Comparison of ENCODE assay signal across 8 cellular contexts in the genomic region with DNA sequence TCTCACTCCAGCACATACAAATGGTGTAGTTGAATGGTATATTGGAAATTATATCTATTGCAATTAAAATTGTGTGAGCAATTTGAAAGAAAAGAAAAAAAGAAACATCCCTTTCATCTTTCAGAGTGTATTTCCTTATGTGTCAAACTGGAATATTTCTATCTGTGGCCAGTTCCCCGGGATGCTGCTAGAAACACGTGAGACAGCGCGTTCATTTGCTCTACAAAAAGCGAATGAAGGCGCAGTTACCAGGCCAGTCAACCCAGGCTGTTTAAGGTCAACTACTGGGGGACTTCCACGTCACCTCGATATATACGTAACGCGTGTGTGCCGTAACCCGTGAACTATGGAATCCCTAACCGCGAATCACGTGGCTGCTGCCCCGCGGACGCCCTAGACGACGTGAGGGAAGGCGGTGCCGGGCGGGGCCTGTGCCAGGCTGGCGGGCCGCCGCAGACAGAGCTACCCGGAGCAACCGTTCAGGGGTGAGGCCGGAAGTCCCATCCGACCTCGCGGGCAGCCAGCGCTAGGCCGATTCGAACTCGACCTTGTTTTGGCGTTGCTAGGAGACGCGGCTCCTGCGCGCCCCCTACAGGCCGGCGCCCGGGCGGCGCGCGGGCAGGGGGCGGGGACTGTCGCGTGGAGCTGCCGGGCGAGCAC. TPM values are rescaled to one million over a fixed set of nuclear protein-coding genes. Genes with fewer than 3 reads are reported as not detected.
DNase-seq lines count a peak whose midpoint lies in the region; ATAC-seq, FAIRE-seq and TF ChIP-seq lines count a peak whose summit lies in the region.

No MANE protein-coding gene starts in this region.

- no peaks in the 10 kb centered on the region for H3K27me3 ChIP-seq in right atrium auricular region
- no peaks in the 10 kb centered on the region for H3K27me3 ChIP-seq in psoas muscle (ENCODE audit: insufficient read depth in 3 of 3, low read length in 2 of 3)

- H3K4me1 ChIP-seq in right atrium auricular region (peaks cover 0 to 16% of the 10 kb centered on the region in 2 donors), psoas muscle (peaks cover 6% of the 10 kb centered on the region)

- 4 to 9% (median 5%) methylated on average over 32 to 54 of the region's 54 CpGs for WGBS in psoas muscle, 3 donors

- TF ChIP-seq CTCF in GM12873 (IDR thresholded peaks at IDR 0.05; ENCODE audit: insufficient read depth, low read depth, low read length, missing control alignments) (peak; percentile 89), right atrium auricular region (IDR thresholded peaks at IDR 0.05) (peak; percentile 88 to 94), psoas muscle (IDR thresholded peaks at IDR 0.05) (peak; percentile 89)

- H3K4me3 ChIP-seq in right atrium auricular region (peak overlapping the region; percentile 77 to 93), psoas muscle (peak overlapping the region; percentile 97)

- no peaks in the 10 kb centered on the region for H3K9me3 ChIP-seq in right atrium auricular region
- H3K9me3 ChIP-seq in psoas muscle: no peaks in the 10 kb centered on the region

- intact Hi-C loops in psoas muscle (cut with DNase I): loop anchor here (5.0 to 10.0 kb wide), 3 partner anchors 46 to 578 kb away; no protein-coding TSS in a partner anchor

- H3K27ac ChIP-seq in right atrium auricular region (peak overlapping the region; percentile 87 to 90), psoas muscle (peak overlapping the region; percentile 83)

- peak; percentile 92 to 99 (median 98) for DNase-seq in NCI-H1417 (lab: John Stamatoyannopoulos, UW)
- peak; percentile 94 to 98 (median 97) for DNase-seq in T-helper 1 cell
- peak; percentile 26 for DNase-seq in amniotic stem cell (lab: John Stamatoyannopoulos, UW)
- DNase-seq in right atrium auricular region (ENCODE audit: low spot score): peak; percentile 94
- peak; percentile 91 to 94 for DNase-seq in psoas muscle
- peak; percentile 94 for DNase-seq in urothelium cell line (ENCODE audit: low spot score)

- H3K36me3 ChIP-seq in right atrium auricular region: no peaks in the 10 kb centered on the region
- no peaks in the 10 kb centered on the region for H3K36me3 ChIP-seq in psoas muscle (ENCODE audit: insufficient read depth in 1 of 2, low read depth in 1 of 2)

- ATAC-seq in HG02763 (IDR thresholded peaks at IDR 0.05; ENCODE audit: unreplicated experiment) (peak; percentile 85), psoas muscle (peak; percentile 88 to 91 (median 90))

- FAIRE-seq in urothelium cell line (lab: Jason Lieb, UNC): peak; percentile 96

RNA-seq across cellular contexts. Expression of a gene that starts 1.1 kb away (rescaled TPM):
- 10 to 100 TPM; 13.3 to 25.0 TPM for total RNA-seq in right atrium auricular region
- 10 to 100 TPM in 1 of 4 donors, 1 to 10 TPM in 3; 2.5 to 15.3 (median 5.2) TPM for total RNA-seq in psoas muscle
- 10 to 100 TPM in 2 of 3 donors, 1 to 10 TPM in 1; 6.6 to 47.7 (median 12.6) TPM for polyA plus RNA-seq in psoas muscle

Comparison
In these comparisons a context has a peak if more than half of its experiments do, and no peak if none do; other contexts are left out.
1. Peak in every context shown above with its lines: DNase-seq, ATAC-seq, H3K4me3 ChIP-seq and H3K27ac ChIP-seq.
2. DNase-seq: peak in every context shown above with its lines; median percentile 98 in NCI-H1417; 97 in T-helper 1 cell; 94 in right atrium auricular region; 94 in urothelium cell line; 92 in psoas muscle; 26 in amniotic stem cell.